Comparison of ENCODE assay signal across 20 cellular contexts in the genomic region with DNA sequence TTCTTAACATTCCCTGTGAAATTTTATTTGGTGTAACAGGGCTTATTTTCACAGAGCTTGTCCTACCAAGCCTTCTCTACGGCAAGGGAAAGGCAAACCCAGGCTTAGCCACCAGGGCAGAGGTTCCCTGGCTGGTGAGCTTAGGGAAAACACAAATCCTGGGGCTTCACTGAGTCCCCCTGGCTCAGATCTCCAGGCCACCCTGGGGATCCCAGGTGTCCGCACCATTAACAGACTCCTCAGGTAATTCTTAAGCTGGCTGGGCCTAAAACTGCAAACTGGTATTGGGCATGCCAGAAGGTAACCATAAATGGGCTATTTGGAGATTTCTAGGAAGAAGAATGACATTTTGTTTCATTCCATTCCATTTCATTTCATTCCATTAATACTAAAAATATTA. TPM values are rescaled to one million over a fixed set of nuclear protein-coding genes. Genes with fewer than 3 reads are reported as not detected.
DNase-seq lines count a peak whose midpoint lies in the region; ATAC-seq and TF ChIP-seq lines count a peak whose summit lies in the region.
"Had no signal": no experiment of that assay in that cellular context is flagged by ENCODE, and none has a peak within 500 bp of the region (broad histone marks: within the 10 kb centered on the region; RNA-seq: fewer than 3 reads in every experiment).

No MANE protein-coding gene starts in this region.

- in situ Hi-C loops in GM23248 (cut with MboI), result no loop called here

- no peaks in the 10 kb centered on the region for H4K20me1 ChIP-seq in neural progenitor cell (ENCODE audit: low read depth)
- H4K20me1 ChIP-seq in GM23248 (ENCODE audit: insufficient read depth), result no peaks in the 10 kb centered on the region

- H3K4me1 Mint-ChIP-seq in T-helper 17 cell, result peaks cover 47% of the 10 kb centered on the region
- H3K4me1 Mint-ChIP-seq in neural progenitor cell, result peaks cover 14% of the 10 kb centered on the region

- H3K4me3 ChIP-seq in coronary artery, result no peak overlapping the region
- H3K4me3 ChIP-seq in neural progenitor cell, result no peak overlapping the region
- no peak overlapping the region for H3K4me3 ChIP-seq in GM23248

- no peak for ATAC-seq in T-helper 17 cell
- no peak for ATAC-seq in GM21423 (IDR thresholded peaks at IDR 0.05; ENCODE audit: unreplicated experiment)
- ATAC-seq in omental fat pad (ENCODE audit: low FRiP score), result no peak
- ATAC-seq in HG02884 (IDR thresholded peaks at IDR 0.05; ENCODE audit: unreplicated experiment), result no peak
- ATAC-seq: activated CD8-positive, alpha-beta T cell treated with anti-CD3 and anti-CD28 coated beads for 36 hours; stimulated activated naive CD8-positive, alpha-beta T cell treated with anti-CD3 and anti-CD28 coated beads, Interleukin-15, Interleukin-2, amounts not matched to agents 100 U/mL and 50 U/mL, for 24 hours had no signal

- H3K9ac ChIP-seq in neural progenitor cell (no peak overlapping the region), GM23248 (no peak overlapping the region)

- H3K27ac Mint-ChIP-seq in T-helper 17 cell (peak overlapping the region; percentile 92), neural progenitor cell (no peak overlapping the region)
- H3K27ac Mint-ChIP-seq: immature natural killer cell; T-helper 1 cell treated with Interleukin-12 subunit alpha and Interleukin-12 subunit beta and Interleukin-4 antibody, amounts not matched to agents 30 μg/mL and 1 μg/mL, for 36 hours had no signal

- H3K4me3 Mint-ChIP-seq in T-helper 17 cell, result no peak overlapping the region
- H3K4me3 Mint-ChIP-seq in neural progenitor cell, result no peak overlapping the region
- H3K4me3 Mint-ChIP-seq: activated naive CD8-positive, alpha-beta T cell treated with anti-CD3 and anti-CD28 coated beads for 36 hours; immature natural killer cell; T-helper 1 cell treated with Interleukin-12 subunit alpha and Interleukin-12 subunit beta and Interleukin-4 antibody, amounts not matched to agents 30 μg/mL and 1 μg/mL, for 36 hours had no signal

- H2AFZ ChIP-seq in neural progenitor cell (replicated peaks) (peak overlapping the region; percentile 9), GM23248 (no peak overlapping the region)

- H3K36me3 ChIP-seq in neural progenitor cell (no peaks in the 10 kb centered on the region), GM23248 (ENCODE audit: low read depth) (no peaks in the 10 kb centered on the region)

- DNase-seq in T-helper 17 cell, result no peak
- DNase-seq in coronary artery (ENCODE audit: low spot score), result no peak
- DNase-seq in neural progenitor cell (ENCODE audit: low spot score), result no peak
- no peak for DNase-seq in substantia nigra (lab: John Stamatoyannopoulos, UW)
- DNase-seq in omental fat pad (ENCODE audit: low spot score), result no peak
- DNase-seq in GM23248, result no peak
- DNase-seq: activated CD8-positive, alpha-beta T cell treated with anti-CD3 and anti-CD28 coated beads for 36 hours; activated naive CD8-positive, alpha-beta T cell treated with anti-CD3 and anti-CD28 coated beads for 36 hours; activated T-cell treated with anti-CD3 and anti-CD28 coated beads, Interleukin-2, amount 50 U/mL, for 48 hours; AML-193; immature natural killer cell; NCI-H1048; NCI-H2029 treated with DMSO at 0.1 percent for 48 hours; NCI-H510A treated with DMSO at 0.1 percent for 48 hours; stimulated activated CD4-positive, alpha-beta T cell treated with anti-CD3 and anti-CD28 coated beads, Interleukin-1b, Interleukin-23, amount 100 ng/mL, for 48 hours; stimulated activated naive CD8-positive, alpha-beta T cell treated with anti-CD3 and anti-CD28 coated beads, Interleukin-15, Interleukin-2, amounts not matched to agents 100 U/mL and 50 U/mL, for 24 hours had no signal

- TF ChIP-seq CTCF in coronary artery (IDR thresholded peaks at IDR 0.05) (no peak), neural progenitor cell (IDR thresholded peaks at IDR 0.05) (no peak), omental fat pad (IDR thresholded peaks at IDR 0.05) (no peak)

- H3K9me3 ChIP-seq in T-helper 17 cell (ENCODE audit: control insufficient read depth, low read length, poor library complexity, severe bottlenecking) (no peaks in the 10 kb centered on the region), neural progenitor cell (ENCODE audit: low read depth) (no peaks in the 10 kb centered on the region), GM23248 (ENCODE audit: low read depth) (no peaks in the 10 kb centered on the region)

- H3K4me1 ChIP-seq in neural progenitor cell, result peaks cover 11% of the 10 kb centered on the region
- H3K4me1 ChIP-seq in GM23248 (ENCODE audit: insufficient read depth), result no peaks in the 10 kb centered on the region

- H3F3A ChIP-seq in neural progenitor cell (ENCODE audit: low read depth) (no peaks in the 10 kb centered on the region), GM23248 (ENCODE audit: insufficient read depth) (no peaks in the 10 kb centered on the region)

- 52 to 54% methylated on average over 2 of the region's 2 CpGs for WGBS in GM23248 (ENCODE audit: low coverage in 1 of 2, low lambda C conversion rate in 2 of 2, missing lambda C conversion rate in 2 of 2), 2 experiments

- H3K36me3 Mint-ChIP-seq in T-helper 17 cell (ENCODE audit: low read depth) (no peaks in the 10 kb centered on the region), neural progenitor cell (no peaks in the 10 kb centered on the region)
- H3K36me3 Mint-ChIP-seq: immature natural killer cell had no signal

- H3K27me3 ChIP-seq in neural progenitor cell (no peaks in the 10 kb centered on the region), GM23248 (replicated peaks; ENCODE audit: insufficient read depth) (peaks cover 36% of the 10 kb centered on the region)

- H3K79me2 ChIP-seq in neural progenitor cell (ENCODE audit: low read depth), result no peaks in the 10 kb centered on the region
- no peaks in the 10 kb centered on the region for H3K79me2 ChIP-seq in GM23248 (ENCODE audit: insufficient read depth)

- H3K27me3 Mint-ChIP-seq in T-helper 17 cell (no peaks in the 10 kb centered on the region), neural progenitor cell (ENCODE audit: insufficient read depth, low read depth) (peaks cover 6% of the 10 kb centered on the region)
- H3K27me3 Mint-ChIP-seq: activated CD8-positive, alpha-beta T cell treated with anti-CD3 and anti-CD28 coated beads for 36 hours; activated naive CD8-positive, alpha-beta T cell treated with anti-CD3 and anti-CD28 coated beads for 36 hours had no signal

- no peaks in the 10 kb centered on the region for H3K9me2 ChIP-seq in GM23248 (ENCODE audit: insufficient read depth)

- no peaks in the 10 kb centered on the region for H3K9me3 Mint-ChIP-seq in neural progenitor cell
- H3K9me3 Mint-ChIP-seq: activated CD8-positive, alpha-beta T cell treated with anti-CD3 and anti-CD28 coated beads for 36 hours; activated naive CD8-positive, alpha-beta T cell treated with anti-CD3 and anti-CD28 coated beads for 36 hours; immature natural killer cell; T-helper 1 cell treated with Interleukin-12 subunit alpha and Interleukin-12 subunit beta and Interleukin-4 antibody, amounts not matched to agents 30 μg/mL and 1 μg/mL, for 36 hours had no signal

- H3K4me2 ChIP-seq in neural progenitor cell (no peak overlapping the region), GM23248 (ENCODE audit: unreplicated experiment) (no peak overlapping the region)

- H3K27ac ChIP-seq in coronary artery (peak overlapping the region; percentile 38 to 60), neural progenitor cell (no peak overlapping the region), substantia nigra (ENCODE audit: low read depth, low read length, poor library complexity, severe bottlenecking) (peak overlapping the region; percentile 62), GM23248 (no peak overlapping the region)

RNA-seq across cellular contexts. Expression of a gene that starts 17.1 kb away (rescaled TPM):
- total RNA-seq in T-helper 17 cell (100 to 1,000 TPM; 304 to 333 TPM), neural progenitor cell (ENCODE audit: low replicate concordance) (not detected in 2 replicates), omental fat pad (10 to 100 TPM; 33.5 to 81.2 (median 59.1) TPM)
- total RNA-seq in GM23248 (2014; rRNA removed; shearing (Covaris generic)), result not detected in 2 replicates
- not detected in 2 replicates for polyA plus RNA-seq in GM23248 (2016; fragmentation: Nextera tagmentation; extraction: Ambion mirVana)
- polyA plus RNA-seq: neural cell had no signal

Comparison
In these comparisons a context has a peak if more than half of its experiments do, and no peak if none do; other contexts are left out.
1. H3K27ac ChIP-seq: peak in coronary artery (2 of 2) and substantia nigra (single experiment); none in neural progenitor cell (single experiment) and GM23248 (single experiment).
2. RNA of a gene that starts 17.1 kb away (total RNA-seq): 304 to 333 TPM in T-helper 17 cell and 33.5 to 81.2 TPM in omental fat pad; not detected in neural progenitor cell and not detected in GM23248; every median in the first group is over 10 times any median in the second.